In genomic region chr9:4793412-4794005, GRCh38 we compare ENCODE assay signal across 8 cellular contexts. TPM values are rescaled to one million over a fixed set of nuclear protein-coding genes. Genes with fewer than 3 reads are reported as not detected.
DNase-seq lines count a peak whose midpoint lies in the region; ATAC-seq, FAIRE-seq and TF ChIP-seq lines count a peak whose summit lies in the region.

No MANE protein-coding gene starts in this region.

- no peaks in the 10 kb centered on the region for H3K36me3 ChIP-seq in cardiac muscle cell

- H3K27me3 Mint-ChIP-seq in activated T-helper 1 cell treated with anti-CD3 and anti-CD28 coated beads, Interleukin-12 subunit alpha, Interleukin-12 subunit beta, Interleukin-2, Interleukin-4 antibody, amounts not matched to agents 30 ng/mL and 10 ng/mL and 1 ng/mL, durations not matched to agents 14 hours and 24 hours and 36 hours (ENCODE audit: insufficient read depth): no peaks in the 10 kb centered on the region
- peaks cover 4 to 16% (median 4%) of the 10 kb centered on the region in 3 donors for H3K27me3 Mint-ChIP-seq in immature natural killer cell (ENCODE audit: low read depth in 3 of 3)
- H3K27me3 Mint-ChIP-seq in stimulated activated naive B cell treated with anti-CD40 and anti-IgM and Interleukin-4, amounts not matched to agents 10 μg/mL and 1 μg/mL and 100 μg/mL, for 72 hours: no peaks in the 10 kb centered on the region

- H3K27me3 ChIP-seq in cardiac muscle cell: no peaks in the 10 kb centered on the region

- no peak for FAIRE-seq in RCC 7860 (lab: Jason Lieb, UNC)

- intact Hi-C loops in left cardiac atrium (cut with DNase I): loop anchor here in 1 of 2 donors (10.0 kb wide), 1 partner anchor 191 kb away; the partner anchor contains the start of gene JAK2
- intact Hi-C loops in activated T-helper 1 cell treated with anti-CD3 and anti-CD28 coated beads, Interleukin-12 subunit alpha, Interleukin-12 subunit beta, Interleukin-2, Interleukin-4 antibody, amounts not matched to agents 30 ng/mL and 10 ng/mL and 1 ng/mL, durations not matched to agents 14 hours and 24 hours and 36 hours (cut with micrococcal nuclease): loop anchor here (2.0 to 5.0 kb wide), 5 partner anchors 115 to 1267 kb away; partner anchors contain the start of genes CD274, CDC37L1, RFX3 and RIC1

- DNase-seq in cardiac muscle cell (ENCODE audit: low read depth in 1 of 2, low spot score in 1 of 2) (no peak), left cardiac atrium (no peak), immature natural killer cell (no peak), NCI-H128 (lab: John Stamatoyannopoulos, UW; ENCODE audit: unreplicated experiment) (no peak), DMS53 (lab: John Stamatoyannopoulos, UW) (no peak), RCC 7860 (ENCODE audit: low spot score) (no peak)
- DNase-seq in activated T-helper 1 cell treated with anti-CD3 and anti-CD28 coated beads, Interleukin-12 subunit alpha, Interleukin-12 subunit beta, Interleukin-2, Interleukin-4 antibody, amounts not matched to agents 30 ng/mL and 10 ng/mL and 1 ng/mL, durations not matched to agents 14 hours and 24 hours and 36 hours (ENCODE audit: low spot score): no peak
- no peak for DNase-seq in stimulated activated naive B cell treated with anti-CD40 and anti-IgM and Interleukin-4, amounts not matched to agents 10 μg/mL and 1 μg/mL and 100 μg/mL, for 72 hours

- H3K4me1 Mint-ChIP-seq in activated T-helper 1 cell treated with anti-CD3 and anti-CD28 coated beads, Interleukin-12 subunit alpha, Interleukin-12 subunit beta, Interleukin-2, Interleukin-4 antibody, amounts not matched to agents 30 ng/mL and 10 ng/mL and 1 ng/mL, durations not matched to agents 14 hours and 24 hours and 36 hours (ENCODE audit: low read depth): peaks cover 66% of the 10 kb centered on the region
- H3K4me1 Mint-ChIP-seq in immature natural killer cell: peaks cover 25 to 43% of the 10 kb centered on the region in 2 donors
- H3K4me1 Mint-ChIP-seq in stimulated activated naive B cell treated with anti-CD40 and anti-IgM and Interleukin-4, amounts not matched to agents 10 μg/mL and 1 μg/mL and 100 μg/mL, for 72 hours: peaks cover 35 to 46% of the 10 kb centered on the region in 2 donors

- H3K4me1 ChIP-seq in cardiac muscle cell (ENCODE audit: low read depth): peaks cover 6% of the 10 kb centered on the region

- no peak for ATAC-seq in left cardiac atrium
- no peak for ATAC-seq in stimulated activated naive B cell treated with anti-CD40 and anti-IgM and Interleukin-4, amounts not matched to agents 10 μg/mL and 1 μg/mL and 100 μg/mL, for 72 hours (replicated peaks)

- TF ChIP-seq CTCF in cardiac muscle cell (IDR thresholded peaks at IDR 0.05; ENCODE audit: low read depth, low read length): no peak

- peaks cover 14% of the 10 kb centered on the region for H3K36me3 Mint-ChIP-seq in activated T-helper 1 cell treated with anti-CD3 and anti-CD28 coated beads, Interleukin-12 subunit alpha, Interleukin-12 subunit beta, Interleukin-2, Interleukin-4 antibody, amounts not matched to agents 30 ng/mL and 10 ng/mL and 1 ng/mL, durations not matched to agents 14 hours and 24 hours and 36 hours (ENCODE audit: low read depth)
- H3K36me3 Mint-ChIP-seq in immature natural killer cell: no peaks in the 10 kb centered on the region
- H3K36me3 Mint-ChIP-seq in stimulated activated naive B cell treated with anti-CD40 and anti-IgM and Interleukin-4, amounts not matched to agents 10 μg/mL and 1 μg/mL and 100 μg/mL, for 72 hours: peaks cover 6 to 9% of the 10 kb centered on the region in 2 donors

- no peaks in the 10 kb centered on the region for H3K9me3 ChIP-seq in cardiac muscle cell (ENCODE audit: low read depth)

- peak overlapping the region; percentile 86 for H3K27ac ChIP-seq in cardiac muscle cell

- peak overlapping the region; percentile 52 for H3K27ac Mint-ChIP-seq in activated T-helper 1 cell treated with anti-CD3 and anti-CD28 coated beads, Interleukin-12 subunit alpha, Interleukin-12 subunit beta, Interleukin-2, Interleukin-4 antibody, amounts not matched to agents 30 ng/mL and 10 ng/mL and 1 ng/mL, durations not matched to agents 14 hours and 24 hours and 36 hours
- H3K27ac Mint-ChIP-seq in immature natural killer cell: peak overlapping the region; percentile 24 to 97 (median 88)
- peak overlapping the region; percentile 70 for H3K27ac Mint-ChIP-seq in stimulated activated naive B cell treated with anti-CD40 and anti-IgM and Interleukin-4, amounts not matched to agents 10 μg/mL and 1 μg/mL and 100 μg/mL, for 72 hours

- peak overlapping the region; percentile 96 for H3K4me3 Mint-ChIP-seq in activated T-helper 1 cell treated with anti-CD3 and anti-CD28 coated beads, Interleukin-12 subunit alpha, Interleukin-12 subunit beta, Interleukin-2, Interleukin-4 antibody, amounts not matched to agents 30 ng/mL and 10 ng/mL and 1 ng/mL, durations not matched to agents 14 hours and 24 hours and 36 hours
- H3K4me3 Mint-ChIP-seq in immature natural killer cell: peak overlapping the region; percentile 90 to 96 (median 91)
- peak overlapping the region; percentile 97 for H3K4me3 Mint-ChIP-seq in stimulated activated naive B cell treated with anti-CD40 and anti-IgM and Interleukin-4, amounts not matched to agents 10 μg/mL and 1 μg/mL and 100 μg/mL, for 72 hours

- H3K4me3 ChIP-seq in cardiac muscle cell: peak overlapping the region; percentile 80

- no peaks in the 10 kb centered on the region for H3K9me3 Mint-ChIP-seq in activated T-helper 1 cell treated with anti-CD3 and anti-CD28 coated beads, Interleukin-12 subunit alpha, Interleukin-12 subunit beta, Interleukin-2, Interleukin-4 antibody, amounts not matched to agents 30 ng/mL and 10 ng/mL and 1 ng/mL, durations not matched to agents 14 hours and 24 hours and 36 hours
- H3K9me3 Mint-ChIP-seq in immature natural killer cell: no peaks in the 10 kb centered on the region
- H3K9me3 Mint-ChIP-seq in stimulated activated naive B cell treated with anti-CD40 and anti-IgM and Interleukin-4, amounts not matched to agents 10 μg/mL and 1 μg/mL and 100 μg/mL, for 72 hours: no peaks in the 10 kb centered on the region

RNA-seq across cellular contexts. Expression of gene RCL1, which starts 0.8 kb away (rescaled TPM):
- 12.0 and 15.1 TPM in 2 replicates for total RNA-seq in cardiac muscle cell
- polyA plus RNA-seq in cardiac muscle cell: 12.2 and 17.9 TPM in 2 replicates
- 10 to 100 TPM in 1 of 2 donors, 1 to 10 TPM in 1; 6.0 to 10.1 TPM for total RNA-seq in left cardiac atrium
- total RNA-seq in activated T-helper 1 cell treated with anti-CD3 and anti-CD28 coated beads, Interleukin-12 subunit alpha, Interleukin-12 subunit beta, Interleukin-2, Interleukin-4 antibody, amounts not matched to agents 30 ng/mL and 10 ng/mL and 1 ng/mL, durations not matched to agents 14 hours and 24 hours and 36 hours: 53.3 and 53.4 TPM in 2 replicates
- 10 to 100 TPM; 13.6 to 31.3 (median 17.0) TPM for polyA plus RNA-seq in immature natural killer cell

RNA-seq across cellular contexts. Expression of gene AK3, which starts 52.5 kb away (rescaled TPM):
- total RNA-seq in cardiac muscle cell: 105 and 106 TPM in 2 replicates
- 114 and 151 TPM in 2 replicates for polyA plus RNA-seq in cardiac muscle cell
- 10 to 100 TPM; 91.1 to 98.8 TPM for total RNA-seq in left cardiac atrium
- total RNA-seq in activated T-helper 1 cell treated with anti-CD3 and anti-CD28 coated beads, Interleukin-12 subunit alpha, Interleukin-12 subunit beta, Interleukin-2, Interleukin-4 antibody, amounts not matched to agents 30 ng/mL and 10 ng/mL and 1 ng/mL, durations not matched to agents 14 hours and 24 hours and 36 hours: 23.9 and 28.5 TPM in 2 replicates
- 10 to 100 TPM; 36.0 to 41.2 (median 37.2) TPM for polyA plus RNA-seq in immature natural killer cell
